11 cellular contexts compared by ENCODE assay signal in genomic region chr13:34044660-34045080, GRCh38.
DNase-seq lines count a peak whose midpoint lies in the region; ATAC-seq, FAIRE-seq and TF ChIP-seq lines count a peak whose summit lies in the region.
"Had no signal": no experiment of that assay in that cellular context is flagged by ENCODE, and none has a peak within 500 bp of the region (broad histone marks: within the 10 kb centered on the region; RNA-seq: fewer than 3 reads in every experiment).

No MANE protein-coding gene starts in this region.

- no peak for TF ChIP-seq EP300 in HepG2 (IDR thresholded peaks at IDR 0.05; ENCODE audit: low read depth in 2 of 2, low read length in 2 of 2)
- no peak for TF ChIP-seq EP300 in HepG2 (CRISPR knock-in tag; IDR thresholded peaks at IDR 0.05; ENCODE audit: borderline replicate concordance)

- no peak for FAIRE-seq in HepG2 (lab: Jason Lieb, UNC)

- no TSS peak for BruUV-seq in HepG2 (replicated peaks; lab: Mats Ljungman, UMichigan)

- no peak for TF ChIP-seq RAD21 in HepG2 (CRISPR knock-in tag; IDR thresholded peaks at IDR 0.05)

- no peak overlapping the region for H3K4me2 ChIP-seq in HepG2 (ENCODE audit: low read depth, low read length)
- H3K4me2 ChIP-seq in fibroblast of lung (ENCODE audit: extremely low read depth, insufficient read depth, low read length), result no peak overlapping the region

- H2AFZ ChIP-seq in HepG2 (ENCODE audit: low read length), result no peak overlapping the region
- no peak overlapping the region for H2AFZ ChIP-seq in fibroblast of lung (ENCODE audit: low read length)

- H3K36me3 ChIP-seq in HepG2 (replicated peaks in 1 of 2; ENCODE audit: control insufficient read depth in 1 of 2, insufficient read depth in 2 of 2, low read length in 2 of 2) (no peaks in the 10 kb centered on the region), right lobe of liver (no peaks in the 10 kb centered on the region), fibroblast of lung (ENCODE audit: control insufficient read depth, insufficient read depth, low read length) (no peaks in the 10 kb centered on the region)

- H3K9me3 ChIP-seq in HepG2 (ENCODE audit: low read length) (no peaks in the 10 kb centered on the region), right lobe of liver (no peaks in the 10 kb centered on the region), fibroblast of lung (ENCODE audit: control insufficient read depth, insufficient read depth, low read depth, low read length) (no peaks in the 10 kb centered on the region)

- intact Hi-C loops in HepG2 (cut with micrococcal nuclease; ENCODE audit: unreplicated experiment) (no loop called here), right lobe of liver (cut with DNase I) (no loop called here)

- H3K9ac ChIP-seq in HepG2 (ENCODE audit: insufficient read depth, low read depth, low read length) (no peak overlapping the region), fibroblast of lung (ENCODE audit: insufficient read depth, low read length) (no peak overlapping the region)

- H3K79me2 ChIP-seq in HepG2 (ENCODE audit: insufficient read depth, low read length) (no peaks in the 10 kb centered on the region), fibroblast of lung (ENCODE audit: control insufficient read depth, insufficient read depth, low read length) (no peaks in the 10 kb centered on the region)

- in situ Hi-C loops in HepG2 (cut with HindIII; ENCODE audit: extremely low pct_ligation_motif_present, low pct_unique_long_range_greater_than_20kb) (no loop called here), SK-MEL-5 (cut with HindIII; ENCODE audit: low pct_unique_long_range_greater_than_20kb, low sequenced_read_pairs) (no loop called here)

- no peak for DNase-seq in HepG2 (ENCODE audit: low spot score)
- no peak for DNase-seq in right lobe of liver
- DNase-seq in SK-MEL-5 (ENCODE audit: low read depth, low spot score), result peak; percentile 10
- DNase-seq in fibroblast of lung (ENCODE audit: low read depth in 2 of 2), result peak; percentile 78 to 93
- peak; percentile 61 for DNase-seq in stromal cell of bone marrow (ENCODE audit: low read depth)
- DNase-seq: AML-193; central memory CD4-positive, alpha-beta T cell had no signal

- H3K4me3 ChIP-seq in HepG2 (replicated peaks in 1 of 3; ENCODE audit: insufficient read depth in 1 of 3, low read depth in 2 of 3, low read length in 3 of 3) (no peak overlapping the region), right lobe of liver (no peak overlapping the region), fibroblast of lung (replicated peaks in 1 of 4; ENCODE audit: control extremely low read depth in 1 of 4, insufficient read depth in 1 of 4, low read depth in 3 of 4, low read length in 4 of 4) (no peak overlapping the region)

- TF ChIP-seq POLR2A in HepG2 (IDR thresholded peaks at IDR 0.05; ENCODE audit: insufficient read depth in 1 of 2, low read depth in 2 of 2, low read length in 2 of 2) (no peak), right lobe of liver (IDR thresholded peaks at IDR 0.05) (no peak)

- H3K4me1 ChIP-seq in HepG2 (ENCODE audit: insufficient read depth, low read length) (peaks cover 3% of the 10 kb centered on the region), right lobe of liver (no peaks in the 10 kb centered on the region), fibroblast of lung (ENCODE audit: control insufficient read depth, extremely low read depth, insufficient read depth, low read length) (no peaks in the 10 kb centered on the region)

- H3K27me3 ChIP-seq in HepG2 (ENCODE audit: control insufficient read depth in 1 of 2, insufficient read depth in 2 of 2, low read length in 2 of 2) (no peaks in the 10 kb centered on the region), right lobe of liver (no peaks in the 10 kb centered on the region), fibroblast of lung (ENCODE audit: control insufficient read depth, insufficient read depth, low read length) (no peaks in the 10 kb centered on the region)

- H3K27ac ChIP-seq in HepG2 (ENCODE audit: extremely low read length, insufficient read depth, low read length) (no peak overlapping the region), right lobe of liver (no peak overlapping the region), fibroblast of lung (ENCODE audit: insufficient read depth, low read length) (no peak overlapping the region)

- CTCF ChIA-PET in HepG2 (lab: Yijun Ruan, JAX; ENCODE audit: low intra/inter-chr PET ratio, low total read pairs), result no interaction called here

- ATAC-seq in HepG2, result no peak
- ATAC-seq in right lobe of liver, result no peak
- ATAC-seq in esophagus mucosa, result no peak
- no peak for ATAC-seq in HG02642 (IDR thresholded peaks at IDR 0.05; ENCODE audit: poor library complexity, unreplicated experiment)
- ATAC-seq in HG03342 (IDR thresholded peaks at IDR 0.05; ENCODE audit: unreplicated experiment), result no peak
- ATAC-seq: sciatic nerve had no signal

- no peak for TF ChIP-seq CTCF in HepG2 (CRISPR knock-in tag; IDR thresholded peaks at IDR 0.05)
- no peak for TF ChIP-seq CTCF in right lobe of liver (IDR thresholded peaks at IDR 0.05)
- TF ChIP-seq CTCF in fibroblast of lung (conservative IDR thresholded peaks at IDR 0.05 in 1 of 2, IDR thresholded peaks at IDR 0.05 in 1 of 2; ENCODE audit: low read depth in 1 of 2, low read length in 2 of 2), result no peak

- POLR2A ChIA-PET in HepG2 (lab: Yijun Ruan, JAX), result no interaction called here

- no peaks in the 10 kb centered on the region for H4K20me1 ChIP-seq in HepG2 (ENCODE audit: insufficient read depth, low read length)
- no peaks in the 10 kb centered on the region for H4K20me1 ChIP-seq in fibroblast of lung (ENCODE audit: control insufficient read depth, extremely low read depth, insufficient read depth, low read length)

TF ChIP-seq in HepG2, 621 proteins besides CTCF, POLR2A, EP300 and RAD21:
- TF ChIP-seq ZNF7 (CRISPR knock-in tag; IDR thresholded peaks at IDR 0.05), result 0 out of 2 replicates have a peak, but pooled peaks have one; percentile 13
- TF ChIP-seq NR2F2 (IDR thresholded peaks at IDR 0.05; ENCODE audit: borderline replicate concordance, low read depth), result no peak

Comparison
In these comparisons a context has a peak if more than half of its experiments do, and no peak if none do; other contexts are left out.
1. DNase-seq: peak in SK-MEL-5 (single experiment), fibroblast of lung (2 of 2) and stromal cell of bone marrow (single experiment); none in HepG2 (single experiment) and right lobe of liver (0 of 3).